Comparison of ENCODE assay signal across 25 cellular contexts in genomic region chr5:51138164-51138563, GRCh38.
"Had no signal": no experiment of that assay in that cellular context is flagged by ENCODE, and none has a peak within 500 bp of the region (broad histone marks: within the 10 kb centered on the region; RNA-seq: fewer than 3 reads in every experiment).

No MANE protein-coding gene starts in this region.

- H3K36me3 Mint-ChIP-seq: activated CD8-positive, alpha-beta memory T cell treated with anti-CD3 and anti-CD28 coated beads, Interleukin-2, amount 10 ng/mL, durations not matched to agents 7 days and 5 days; activated naive CD4-positive, alpha-beta T cell treated with anti-CD3 and anti-CD28 coated beads, Interleukin-2, amount 50 U/mL, for 24 hours; WTC11 had no signal

- H3K27me3 ChIP-seq: ascending aorta, body of pancreas had no signal

- ATAC-seq: activated CD8-positive, alpha-beta memory T cell treated with anti-CD3 and anti-CD28 coated beads, Interleukin-2, amount 10 ng/mL, durations not matched to agents 7 days and 5 days; body of pancreas; WTC11 had no signal

- H3K27ac Mint-ChIP-seq: activated CD8-positive, alpha-beta memory T cell treated with anti-CD3 and anti-CD28 coated beads, Interleukin-2, amount 10 ng/mL, durations not matched to agents 7 days and 5 days; activated naive CD4-positive, alpha-beta T cell treated with anti-CD3 and anti-CD28 coated beads, Interleukin-2, amount 50 U/mL, for 24 hours; activated T-cell treated with anti-CD3 and anti-CD28 coated beads, Interleukin-2, amount 50 U/mL, for 24 hours; activated T-helper 1 cell treated with anti-CD3 and anti-CD28 coated beads, Interleukin-12 subunit alpha, Interleukin-12 subunit beta, Interleukin-2, Interleukin-4 antibody, amounts not matched to agents 30 ng/mL and 10 ng/mL and 1 ng/mL, durations not matched to agents 14 hours and 24 hours and 36 hours; T-helper 1 cell treated with Interleukin-12 subunit alpha and Interleukin-12 subunit beta and Interleukin-4 antibody, amounts not matched to agents 30 μg/mL and 1 μg/mL, for 36 hours; WTC11 had no signal

- DNase-seq: activated CD4-positive, alpha-beta T cell treated with anti-CD3 and anti-CD28 coated beads for 48 hours; activated CD4-positive, alpha-beta T cell treated with anti-CD3 and anti-CD28 coated beads, Interleukin-2, amount 50 U/mL, for 4 hours; activated CD4-positive, CD25-positive, alpha-beta regulatory T cell treated with anti-CD3 and anti-CD28 coated beads, Interleukin-2, amount 50 U/mL, for 72 hours; activated CD8-positive, alpha-beta memory T cell treated with anti-CD3 and anti-CD28 coated beads, Interleukin-2, amount 10 ng/mL, durations not matched to agents 7 days and 5 days; activated effector memory CD4-positive, alpha-beta T cell treated with Interleukin-2 at 50 U/mL for 16 hours; activated naive CD4-positive, alpha-beta T cell; activated T-cell treated with anti-CD3 and anti-CD28 coated beads, Interleukin-2, amount 50 U/mL, for 24 hours; amniotic stem cell; body of pancreas; Kasumi-1; NCI-H1105 treated with DMSO at 0.1 percent for 48 hours; NCI-H1436 treated with DMSO at 0.1 percent for 48 hours; NCI-H187; NCI-H2081; NCI-H345; NCI-H510A; PC-9; SIG-M5; T-helper 9 cell had no signal

- H2AFZ ChIP-seq: PC-9 had no signal

- H3K4me1 ChIP-seq: ascending aorta, body of pancreas had no signal

- H3K9me3 ChIP-seq: ascending aorta, body of pancreas had no signal

- H3K4me3 Mint-ChIP-seq: activated CD8-positive, alpha-beta memory T cell treated with anti-CD3 and anti-CD28 coated beads, Interleukin-2, amount 10 ng/mL, durations not matched to agents 7 days and 5 days; activated naive CD4-positive, alpha-beta T cell treated with anti-CD3 and anti-CD28 coated beads, Interleukin-2, amount 50 U/mL, for 24 hours; activated T-cell treated with anti-CD3 and anti-CD28 coated beads, Interleukin-2, amount 50 U/mL, for 24 hours; activated T-helper 1 cell treated with anti-CD3 and anti-CD28 coated beads, Interleukin-12 subunit alpha, Interleukin-12 subunit beta, Interleukin-2, Interleukin-4 antibody, amounts not matched to agents 30 ng/mL and 10 ng/mL and 1 ng/mL, durations not matched to agents 14 hours and 24 hours and 36 hours; central memory CD8-positive, alpha-beta T cell; T-helper 1 cell treated with Interleukin-12 subunit alpha and Interleukin-12 subunit beta and Interleukin-4 antibody, amounts not matched to agents 30 μg/mL and 1 μg/mL, for 36 hours; WTC11 had no signal

- H3K4me2 ChIP-seq: PC-9 had no signal

- H3K4me1 Mint-ChIP-seq: activated CD8-positive, alpha-beta memory T cell treated with anti-CD3 and anti-CD28 coated beads, Interleukin-2, amount 10 ng/mL, durations not matched to agents 7 days and 5 days; activated naive CD4-positive, alpha-beta T cell treated with anti-CD3 and anti-CD28 coated beads, Interleukin-2, amount 50 U/mL, for 24 hours; central memory CD8-positive, alpha-beta T cell; WTC11 had no signal

- H3K4me3 ChIP-seq: ascending aorta, body of pancreas, PC-9 had no signal

- H3K27me3 Mint-ChIP-seq: activated CD8-positive, alpha-beta memory T cell treated with anti-CD3 and anti-CD28 coated beads, Interleukin-2, amount 10 ng/mL, durations not matched to agents 7 days and 5 days; activated naive CD4-positive, alpha-beta T cell treated with anti-CD3 and anti-CD28 coated beads, Interleukin-2, amount 50 U/mL, for 24 hours; activated T-cell treated with anti-CD3 and anti-CD28 coated beads, Interleukin-2, amount 50 U/mL, for 24 hours; central memory CD8-positive, alpha-beta T cell had no signal

- H3K36me3 ChIP-seq: ascending aorta had no signal

- H3K27ac ChIP-seq: ascending aorta, body of pancreas, PC-9 had no signal
